In the genomic region with DNA sequence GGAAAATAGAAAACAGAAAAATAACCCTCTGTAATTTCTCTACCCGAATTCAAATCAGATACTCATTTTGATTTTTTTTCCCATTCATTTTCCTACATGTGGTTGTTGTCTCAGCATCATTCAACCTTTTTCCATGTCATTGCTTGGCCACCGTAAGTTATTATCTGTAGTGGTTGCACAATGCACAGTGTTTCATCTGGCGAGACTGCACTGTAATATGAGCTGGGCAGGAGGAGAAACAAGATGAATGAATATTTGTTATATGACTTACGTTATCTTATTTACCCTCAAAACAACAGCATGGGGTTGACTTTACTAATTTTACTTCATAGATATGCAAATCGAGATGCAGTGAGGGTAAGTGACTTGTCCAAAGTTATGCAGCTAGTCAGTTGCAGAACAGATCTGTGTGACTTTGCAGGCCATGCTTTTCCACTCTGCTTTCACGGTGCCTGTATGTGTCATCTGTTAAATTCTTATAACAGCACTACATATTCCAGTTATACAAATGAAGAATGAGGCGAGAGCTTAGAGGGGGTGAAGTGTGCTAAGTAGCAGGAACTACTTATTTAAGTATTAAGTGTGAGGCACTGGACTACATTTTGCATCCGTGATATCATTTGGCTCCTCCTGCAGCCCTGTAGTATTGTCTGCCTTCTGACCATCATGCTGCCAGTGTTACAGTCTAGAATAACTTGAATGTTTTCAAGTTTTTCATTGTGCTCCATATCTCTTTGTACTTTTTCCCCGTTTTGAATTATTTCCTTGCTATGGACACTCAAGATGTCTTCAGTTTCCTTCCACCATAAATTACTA, we compare ENCODE assay signal across 15 cellular contexts. TPM values are rescaled to one million over a fixed set of nuclear protein-coding genes. Genes with fewer than 3 reads are reported as not detected.
DNase-seq lines count a peak whose midpoint lies in the region; ATAC-seq and TF ChIP-seq lines count a peak whose summit lies in the region.
"Had no signal": no experiment of that assay in that cellular context is flagged by ENCODE, and none has a peak within 500 bp of the region (broad histone marks: within the 10 kb centered on the region; RNA-seq: fewer than 3 reads in every experiment).

No MANE protein-coding gene starts in this region.

- H3K27ac ChIP-seq in cardiac muscle cell (peak overlapping the region; percentile 51), gastroesophageal sphincter (no peak overlapping the region), aorta (ENCODE audit: low read depth in 1 of 2, low read length in 2 of 2) (no peak overlapping the region)
- H3K27ac ChIP-seq: KMS-11 had no signal

- 0 out of 2 replicates have a peak, but pooled peaks cover 3% of the 10 kb centered on the region for H3K9me3 Mint-ChIP-seq in WTC11
- H3K9me3 Mint-ChIP-seq: activated naive CD4-positive, alpha-beta T cell treated with anti-CD3 and anti-CD28 coated beads, Interleukin-2, amount 50 U/mL, for 72 hours; memory B cell; stimulated activated naive CD8-positive, alpha-beta T cell treated with anti-CD3 and anti-CD28 coated beads, Interleukin-15, Interleukin-2, amounts not matched to agents 100 ng/mL and 50 ng/mL, for 24 hours had no signal

- CTCF ChIA-PET in WTC11 (lab: Charles Lee): interaction anchor here (1.6 kb wide), 1 partner anchor 39 kb away, joined by 4 read pairs; no protein-coding TSS in a partner anchor

- H3K27me3 Mint-ChIP-seq in WTC11 (ENCODE audit: low read depth): no peaks in the 10 kb centered on the region
- H3K27me3 Mint-ChIP-seq: memory B cell; stimulated activated naive CD8-positive, alpha-beta T cell treated with anti-CD3 and anti-CD28 coated beads, Interleukin-15, Interleukin-2, amounts not matched to agents 100 ng/mL and 50 ng/mL, for 24 hours had no signal

- H3K27ac Mint-ChIP-seq in WTC11: peak overlapping the region; percentile 1; the same call in 1 of the 2 replicates
- H3K27ac Mint-ChIP-seq: activated naive CD4-positive, alpha-beta T cell treated with anti-CD3 and anti-CD28 coated beads, Interleukin-2, amount 50 U/mL, for 72 hours; memory B cell; stimulated activated naive CD8-positive, alpha-beta T cell treated with anti-CD3 and anti-CD28 coated beads, Interleukin-15, Interleukin-2, amounts not matched to agents 100 ng/mL and 50 ng/mL, for 24 hours had no signal

- TF ChIP-seq EP300 in gastroesophageal sphincter (IDR thresholded peaks at IDR 0.05): no peak

- WGBS in gastroesophageal sphincter (ENCODE audit: low coverage in 1 of 2), 2 donors: 54 to 70% methylated on average over 9 of the region's 9 CpGs
- 34 to 40% methylated on average over 9 of the region's 9 CpGs for WGBS in aorta, 2 donors

- ATAC-seq in WTC11 (no peak), gastroesophageal sphincter (peak; percentile 62), aorta (ENCODE audit: low FRiP score) (peak; percentile 71), GM19397 (IDR thresholded peaks at IDR 0.05; ENCODE audit: unreplicated experiment) (no peak)

- TF ChIP-seq CTCF in cardiac muscle cell (IDR thresholded peaks at IDR 0.05; ENCODE audit: low read depth, low read length) (no peak), WTC11 (IDR thresholded peaks at IDR 0.05) (no peak), gastroesophageal sphincter (IDR thresholded peaks at IDR 0.05) (no peak)

- H3K9me3 ChIP-seq in cardiac muscle cell (ENCODE audit: low read depth): no peaks in the 10 kb centered on the region
- no peaks in the 10 kb centered on the region for H3K9me3 ChIP-seq in gastroesophageal sphincter
- H3K9me3 ChIP-seq in aorta (ENCODE audit: control insufficient read depth, low read length): no peaks in the 10 kb centered on the region
- H3K9me3 ChIP-seq: BE2C had no signal

- POLR2A ChIA-PET in WTC11 (lab: Charles Lee): no interaction called here

- H3K36me3 ChIP-seq in cardiac muscle cell: no peaks in the 10 kb centered on the region
- H3K36me3 ChIP-seq in gastroesophageal sphincter: no peaks in the 10 kb centered on the region
- no peaks in the 10 kb centered on the region for H3K36me3 ChIP-seq in aorta (ENCODE audit: control insufficient read depth in 1 of 2, insufficient read depth in 2 of 2, low read length in 1 of 2)
- H3K36me3 ChIP-seq: BE2C had no signal

- TF ChIP-seq POLR2A in gastroesophageal sphincter (IDR thresholded peaks at IDR 0.05): no peak

- H3K4me1 Mint-ChIP-seq in WTC11: peaks cover 13% of the 10 kb centered on the region

- peaks cover 2% of the 10 kb centered on the region; the same call in 1 of the 2 replicates for H3K36me3 Mint-ChIP-seq in WTC11

- H3K4me3 ChIP-seq in cardiac muscle cell (no peak overlapping the region), gastroesophageal sphincter (no peak overlapping the region), aorta (ENCODE audit: low read length in 2 of 2) (no peak overlapping the region)

- no peaks in the 10 kb centered on the region for H3K4me1 ChIP-seq in cardiac muscle cell (ENCODE audit: low read depth)
- H3K4me1 ChIP-seq in gastroesophageal sphincter: peaks cover 0 to 22% (median 4%) of the 10 kb centered on the region in 3 donors
- H3K4me1 ChIP-seq in aorta (ENCODE audit: control insufficient read depth in 1 of 2, insufficient read depth in 2 of 2, low read length in 2 of 2): peaks cover 0 to 9% of the 10 kb centered on the region in 2 donors
- H3K4me1 ChIP-seq: BE2C had no signal

- H3K27me3 ChIP-seq in cardiac muscle cell (no peaks in the 10 kb centered on the region), gastroesophageal sphincter (no peaks in the 10 kb centered on the region), aorta (ENCODE audit: control insufficient read depth in 1 of 2, insufficient read depth in 2 of 2, low read length in 1 of 2) (no peaks in the 10 kb centered on the region)
- H3K27me3 ChIP-seq: BE2C had no signal

- intact Hi-C loops in cardiac septum (cut with DNase I) (no loop called here), aorta (cut with DNase I) (no loop called here)

- H3K4me3 Mint-ChIP-seq in WTC11: no peak overlapping the region
- H3K4me3 Mint-ChIP-seq: memory B cell; stimulated activated naive CD8-positive, alpha-beta T cell treated with anti-CD3 and anti-CD28 coated beads, Interleukin-15, Interleukin-2, amounts not matched to agents 100 ng/mL and 50 ng/mL, for 24 hours had no signal

- DNase-seq in cardiac muscle cell (ENCODE audit: low read depth in 1 of 2, low spot score in 1 of 2) (peak in 1 of 2 donors; percentile 82), cardiac septum (ENCODE audit: low spot score) (no peak), WTC11 (ENCODE audit: low spot score) (no peak), aorta (no peak)
- no peak for DNase-seq in activated T-cell treated with anti-CD3 and anti-CD28 coated beads, Interleukin-2, amount 50 U/mL, for 48 hours
- DNase-seq in activated naive CD4-positive, alpha-beta T cell treated with anti-CD3 and anti-CD28 coated beads, Interleukin-2, amount 50 U/mL, for 16 hours: no peak
- DNase-seq: BE2C, hippocampal formation, NCI-H345 had no signal

TF ChIP-seq in WTC11, 78 proteins besides CTCF, POLR2A, EP300 and RAD21:
- no peak for TF ChIP-seq ZNF121 (CRISPR knock-in tag; IDR thresholded peaks at IDR 0.05)
- no peak for TF ChIP-seq ZBTB21 (CRISPR knock-in tag; IDR thresholded peaks at IDR 0.05; ENCODE audit: borderline replicate concordance)
- TF ChIP-seq, protein P1, sequence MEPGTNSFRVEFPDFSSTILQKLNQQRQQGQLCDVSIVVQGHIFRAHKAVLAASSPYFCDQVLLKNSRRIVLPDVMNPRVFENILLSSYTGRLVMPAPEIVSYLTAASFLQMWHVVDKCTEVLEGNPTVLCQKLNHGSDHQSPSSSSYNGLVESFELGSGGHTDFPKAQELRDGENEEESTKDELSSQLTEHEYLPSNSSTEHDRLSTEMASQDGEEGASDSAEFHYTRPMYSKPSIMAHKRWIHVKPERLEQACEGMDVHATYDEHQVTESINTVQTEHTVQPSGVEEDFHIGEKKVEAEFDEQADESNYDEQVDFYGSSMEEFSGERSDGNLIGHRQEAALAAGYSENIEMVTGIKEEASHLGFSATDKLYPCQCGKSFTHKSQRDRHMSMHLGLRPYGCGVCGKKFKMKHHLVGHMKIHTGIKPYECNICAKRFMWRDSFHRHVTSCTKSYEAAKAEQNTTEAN (CRISPR knock-in tag; IDR thresholded peaks at IDR 0.05): no peak
- no peak for TF ChIP-seq JAZF1 (CRISPR knock-in tag; IDR thresholded peaks at IDR 0.05)
TF ChIP-seq in WTC11: peak in this region for 0.

RNA-seq across cellular contexts. Expression of a gene that starts 56.7 kb away (rescaled TPM):
- 58.7 and 65.8 TPM in 2 replicates for total RNA-seq in cardiac muscle cell
- polyA plus RNA-seq in cardiac muscle cell: 34.3 and 51.9 TPM in 2 replicates
- 90.6 TPM for total RNA-seq in cardiac septum
- total RNA-seq in WTC11 (2021): 19.2 to 22.3 TPM (median 19.7 TPM) in 3 replicates
- total RNA-seq in gastroesophageal sphincter: 100 to 1,000 TPM; 131 to 176 (median 166) TPM
- total RNA-seq in aorta: 10 to 100 TPM; 74.3 to 79.7 TPM
- 10 to 100 TPM; 54.7 to 66.7 TPM for polyA plus RNA-seq in aorta

Comparison
In these comparisons a context has a peak if more than half of its experiments do, and no peak if none do; other contexts are left out.
1. ATAC-seq: peak in gastroesophageal sphincter (single experiment) and aorta (single experiment); none in WTC11 (single experiment) and GM19397 (single experiment).